Comparison of ENCODE assay signal across 8 cellular contexts in genomic region chr16:85462405-85463227, GRCh38.
A peak's percentile ranks its signal among the peaks of the same experiment; 100 is the strongest.
DNase-seq lines count a peak whose midpoint lies in the region; ATAC-seq and TF ChIP-seq lines count a peak whose summit lies in the region.

No MANE protein-coding gene starts in this region.

- H3K27me3 ChIP-seq in colonic mucosa (peaks cover 27% of the 10 kb centered on the region), neuron (ENCODE audit: insufficient read depth, low read length) (peaks cover 7% of the 10 kb centered on the region), aorta (ENCODE audit: control insufficient read depth in 1 of 2, insufficient read depth in 2 of 2, low read length in 1 of 2) (no peaks in the 10 kb centered on the region)

- peak overlapping the region; percentile 43 for H3K4me3 Mint-ChIP-seq in activated CD4-positive, alpha-beta T cell treated with anti-CD3 and anti-CD28 coated beads for 36 hours

- no peak overlapping the region for H2AFZ ChIP-seq in neuron (ENCODE audit: low read depth, low read length)

- H3K36me3 ChIP-seq in colonic mucosa (no peaks in the 10 kb centered on the region), neuron (ENCODE audit: insufficient read depth, low read length) (no peaks in the 10 kb centered on the region), aorta (ENCODE audit: control insufficient read depth in 1 of 2, insufficient read depth in 2 of 2, low read length in 1 of 2) (no peaks in the 10 kb centered on the region)

- peak overlapping the region in 1 of 2 donors; percentile 70 for H3K9ac ChIP-seq in colonic mucosa (ENCODE audit: low read depth in 2 of 2, low read length in 2 of 2)

- H3K36me3 Mint-ChIP-seq in activated CD4-positive, alpha-beta T cell treated with anti-CD3 and anti-CD28 coated beads for 36 hours (ENCODE audit: low read depth), result no peaks in the 10 kb centered on the region

- H3K9me3 Mint-ChIP-seq in activated CD4-positive, alpha-beta T cell treated with anti-CD3 and anti-CD28 coated beads for 36 hours (ENCODE audit: low read depth), result no peaks in the 10 kb centered on the region

- H3K9me3 ChIP-seq in colonic mucosa, result no peaks in the 10 kb centered on the region
- H3K9me3 ChIP-seq in neuron (ENCODE audit: low read length), result no peaks in the 10 kb centered on the region
- H3K9me3 ChIP-seq in aorta (ENCODE audit: control insufficient read depth, low read length), result no peaks in the 10 kb centered on the region

- peaks cover 5% of the 10 kb centered on the region for H3K4me1 Mint-ChIP-seq in activated CD4-positive, alpha-beta T cell treated with anti-CD3 and anti-CD28 coated beads for 36 hours

- DNase-seq in activated CD4-positive, alpha-beta T cell treated with anti-CD3 and anti-CD28 coated beads for 36 hours, result peak; percentile 37
- no peak for DNase-seq in activated CD4-positive, alpha-beta T cell treated with anti-CD3 and anti-CD28 coated beads for 1 hour
- DNase-seq in NOMO-1 treated with dmso at 0.1 percent for 144 hours (lab: John Stamatoyannopoulos, UW; ENCODE audit: unreplicated experiment) (peak; percentile 74), colonic mucosa (no peak), GM20000 (ENCODE audit: low spot score) (no peak), aorta (no peak)

- CTCF ChIA-PET in activated CD4-positive, alpha-beta T cell treated with anti-CD3 and anti-CD28 coated beads for 36 hours (lab: Charles Lee), result interaction anchor here (1.5 kb wide), 1 partner anchor 47 kb away, joined by 6 read pairs; no protein-coding TSS in a partner anchor

- H3K27ac ChIP-seq in colonic mucosa (no peak overlapping the region), aorta (ENCODE audit: low read depth in 1 of 2, low read length in 2 of 2) (no peak overlapping the region)

- POLR2A ChIA-PET in activated CD4-positive, alpha-beta T cell treated with anti-CD3 and anti-CD28 coated beads for 36 hours (lab: Charles Lee), result no interaction called here

- no peak overlapping the region for H3K27ac Mint-ChIP-seq in activated CD4-positive, alpha-beta T cell treated with anti-CD3 and anti-CD28 coated beads for 36 hours

- H3K4me3 ChIP-seq in colonic mucosa, result peak overlapping the region; percentile 2
- H3K4me3 ChIP-seq in neuron (ENCODE audit: low read length), result peak overlapping the region; percentile 7
- H3K4me3 ChIP-seq in aorta (ENCODE audit: low read length in 2 of 2), result peak overlapping the region in 1 of 2 donors; percentile 20

- ATAC-seq in activated CD4-positive, alpha-beta T cell treated with anti-CD3 and anti-CD28 coated beads for 36 hours, result peak; percentile 50
- ATAC-seq in aorta (ENCODE audit: low FRiP score) (no peak), HG03457 (IDR thresholded peaks at IDR 0.05; ENCODE audit: unreplicated experiment) (no peak)

- 1 to 2% methylated on average over 29 to 85 of the region's 85 CpGs for WGBS in aorta, 2 donors

- peaks cover 12% of the 10 kb centered on the region for H3K27me3 Mint-ChIP-seq in activated CD4-positive, alpha-beta T cell treated with anti-CD3 and anti-CD28 coated beads for 36 hours

- TF ChIP-seq CTCF in colonic mucosa (IDR thresholded peaks at IDR 0.05), result no peak
- TF ChIP-seq CTCF in GM20000 (IDR thresholded peaks at IDR 0.05; ENCODE audit: extremely low read depth, missing control alignments), result no peak

- H3K4me1 ChIP-seq in colonic mucosa (peaks cover 17% of the 10 kb centered on the region), neuron (ENCODE audit: insufficient read depth, low read length) (peaks cover 54% of the 10 kb centered on the region), aorta (ENCODE audit: control insufficient read depth in 1 of 2, insufficient read depth in 2 of 2, low read length in 2 of 2) (no peaks in the 10 kb centered on the region)

- intact Hi-C loops in activated CD4-positive, alpha-beta T cell treated with anti-CD3 and anti-CD28 coated beads for 36 hours (cut with DNase I, micrococcal nuclease), result loop anchor here in 1 of 2 experiments (10.0 kb wide), 1 partner anchor 62 kb away; no protein-coding TSS in a partner anchor
- intact Hi-C loops in colonic mucosa (cut with DNase I), result no loop called here
- intact Hi-C loops in aorta (cut with DNase I), result loop anchor here in 1 of 2 donors (10.0 kb wide), 1 partner anchor 92 kb away; no protein-coding TSS in a partner anchor

Comparison
In these comparisons a context has a peak if more than half of its experiments do, and no peak if none do; other contexts are left out.
1. DNase-seq: peak in activated CD4-positive, alpha-beta T cell treated with anti-CD3 and anti-CD28 coated beads for 36 hours (single experiment) and NOMO-1 treated with dmso at 0.1 percent for 144 hours (single experiment); none in activated CD4-positive, alpha-beta T cell treated with anti-CD3 and anti-CD28 coated beads for 1 hour (single experiment), colonic mucosa (single experiment), GM20000 (single experiment) and aorta (0 of 2).